1 cellular context compared by ENCODE assay signal in genomic region chr16:89417352-89417751, GRCh38.
A peak's percentile ranks its signal among the peaks of the same experiment; 100 is the strongest.
TF ChIP-seq lines count a peak whose summit lies in the region.

No MANE protein-coding gene starts in this region.

TF ChIP-seq in HepG2, 621 proteins besides CTCF, POLR2A, EP300 and RAD21 (continued from another document and continues in another):
- TF ChIP-seq ZNF142 (CRISPR knock-in tag; IDR thresholded peaks at IDR 0.05) (no peak), RARA (CRISPR knock-in tag; IDR thresholded peaks at IDR 0.05) (peak; percentile 73), ZNF563 (CRISPR knock-in tag; IDR thresholded peaks at IDR 0.05) (0 out of 2 replicates have a peak, but pooled peaks have one; percentile 29), KLF16 (CRISPR knock-in tag; IDR thresholded peaks at IDR 0.05) (0 out of 4 replicates have a peak, but pooled peaks of 1 of the 2 experiments have one; percentile 32), ESRRA (CRISPR knock-in tag; IDR thresholded peaks at IDR 0.05; ENCODE audit: low read depth) (peak; percentile 29; the same call in 1 of the 2 replicates), GRHL1 (CRISPR knock-in tag; conservative IDR thresholded peaks at IDR 0.05) (no peak), MXD4 (CRISPR knock-in tag; IDR thresholded peaks at IDR 0.05) (peak; percentile 90), LRRFIP1 (CRISPR knock-in tag; conservative IDR thresholded peaks at IDR 0.05) (no peak), THAP7 (CRISPR knock-in tag; IDR thresholded peaks at IDR 0.05) (no peak), KAT8 (CRISPR knock-in tag; IDR thresholded peaks at IDR 0.05) (peak; percentile 31; the same call in 1 of the 2 replicates), ZBTB8A (CRISPR knock-in tag; IDR thresholded peaks at IDR 0.05; ENCODE audit: borderline replicate concordance, low read depth) (no peak), ZNF572 (CRISPR knock-in tag; IDR thresholded peaks at IDR 0.05) (0 out of 2 replicates have a peak, but pooled peaks have one; percentile 59), KDM1A (CRISPR knock-in tag; IDR thresholded peaks at IDR 0.05) (no peak), MAFF (IDR thresholded peaks at IDR 0.05; ENCODE audit: low read depth, low read length) (no peak), KDM5B (CRISPR knock-in tag; IDR thresholded peaks at IDR 0.05; ENCODE audit: borderline replicate concordance) (peak; percentile 53; the same call in 1 of the 2 replicates), CENPX (CRISPR knock-in tag; IDR thresholded peaks at IDR 0.05) (no peak), ZBTB7A (CRISPR knock-in tag; IDR thresholded peaks at IDR 0.05) (0 out of 2 replicates have a peak, but pooled peaks have one; percentile 63), ZHX2 (IDR thresholded peaks at IDR 0.05; ENCODE audit: low read depth) (0 out of 2 replicates have a peak, but pooled peaks have one; percentile 35), ZHX2 (CRISPR knock-in tag; IDR thresholded peaks at IDR 0.05; ENCODE audit: borderline replicate concordance) (no peak), ZSCAN12 (CRISPR knock-in tag; IDR thresholded peaks at IDR 0.05) (no peak), BORCS8-MEF2B (CRISPR knock-in tag; IDR thresholded peaks at IDR 0.05) (peak; percentile 79), TMF1 (CRISPR knock-in tag; IDR thresholded peaks at IDR 0.05; ENCODE audit: low read depth) (0 out of 2 replicates have a peak, but pooled peaks have one; percentile 48), ZNF703 (CRISPR knock-in tag; IDR thresholded peaks at IDR 0.05; ENCODE audit: borderline replicate concordance) (no peak), SOX6 (IDR thresholded peaks at IDR 0.05) (no peak), SOX6 (CRISPR knock-in tag; IDR thresholded peaks at IDR 0.05) (0 out of 2 replicates have a peak, but pooled peaks have one; percentile 46), HDAC1 (CRISPR knock-in tag; IDR thresholded peaks at IDR 0.05) (peak; percentile 57; the same call in 1 of the 2 replicates), ZSCAN22 (CRISPR knock-in tag; IDR thresholded peaks at IDR 0.05) (no peak), HOMEZ (CRISPR knock-in tag; IDR thresholded peaks at IDR 0.05; ENCODE audit: low read depth) (0 out of 2 replicates have a peak, but pooled peaks have one; percentile 31), PATZ1 (CRISPR knock-in tag; IDR thresholded peaks at IDR 0.05) (no peak), MAX (IDR thresholded peaks at IDR 0.05) (peak; percentile 97), SCMH1 (CRISPR knock-in tag; IDR thresholded peaks at IDR 0.05; ENCODE audit: borderline replicate concordance) (no peak), DMAP1 (CRISPR knock-in tag; IDR thresholded peaks at IDR 0.05) (peak; percentile 79; the same call in 1 of the 2 replicates)
